In genomic region chr4:96295143-96295763, GRCh38 we compare ENCODE assay signal across 17 cellular contexts.
DNase-seq lines count a peak whose midpoint lies in the region; ATAC-seq and TF ChIP-seq lines count a peak whose summit lies in the region.
"Had no signal": no experiment of that assay in that cellular context is flagged by ENCODE, and none has a peak within 500 bp of the region (broad histone marks: within the 10 kb centered on the region; RNA-seq: fewer than 3 reads in every experiment).

No MANE protein-coding gene starts in this region.

- no peaks in the 10 kb centered on the region for H3K36me3 ChIP-seq in ovary
- H3K36me3 ChIP-seq: SJSA1 had no signal

- DNase-seq in NCI-H82 (lab: John Stamatoyannopoulos, UW) (peak; percentile 6), NCI-H82 treated with DMSO at 0.1 percent for 48 hours (lab: John Stamatoyannopoulos, UW; ENCODE audit: unreplicated experiment) (no peak), amniotic epithelial cell (ENCODE audit: low read depth) (peak; percentile 20), memory B cell (ENCODE audit: low spot score in 2 of 2) (no peak), ovary (no peak), coronary artery (ENCODE audit: low spot score) (no peak)
- no peak for DNase-seq in activated CD4-positive, alpha-beta T cell treated with anti-CD3 and anti-CD28 coated beads for 36 hours
- DNase-seq: 8988T, C1 segment of cervical spinal cord, NCI-H1105, NCI-H1694, NCI-H345, PC-9 had no signal

- H3K9me3 ChIP-seq in ovary, result no peaks in the 10 kb centered on the region
- H3K9me3 ChIP-seq: SJSA1 had no signal

- H3K36me3 Mint-ChIP-seq in memory B cell, result no peaks in the 10 kb centered on the region
- no peaks in the 10 kb centered on the region for H3K36me3 Mint-ChIP-seq in activated CD4-positive, alpha-beta T cell treated with anti-CD3 and anti-CD28 coated beads for 36 hours (ENCODE audit: low read depth)

- TF ChIP-seq CTCF in ovary (IDR thresholded peaks at IDR 0.05), result no peak
- no peak for TF ChIP-seq CTCF in coronary artery (IDR thresholded peaks at IDR 0.05)

- H3K4me3 Mint-ChIP-seq in memory B cell, result no peak overlapping the region
- H3K4me3 Mint-ChIP-seq in activated CD4-positive, alpha-beta T cell treated with anti-CD3 and anti-CD28 coated beads for 36 hours, result no peak overlapping the region

- TF ChIP-seq EP300 in ovary (IDR thresholded peaks at IDR 0.05), result no peak

- no peak for TF ChIP-seq POLR2A in ovary (IDR thresholded peaks at IDR 0.05)

- no peaks in the 10 kb centered on the region for H3K4me1 ChIP-seq in ovary (ENCODE audit: insufficient read depth)
- H3K4me1 ChIP-seq: SJSA1 had no signal

- H3K27ac Mint-ChIP-seq in memory B cell, result peak overlapping the region; percentile 15
- no peak overlapping the region for H3K27ac Mint-ChIP-seq in activated CD4-positive, alpha-beta T cell treated with anti-CD3 and anti-CD28 coated beads for 36 hours

- no peaks in the 10 kb centered on the region for H3K27me3 ChIP-seq in ovary
- H3K27me3 ChIP-seq: SJSA1 had no signal

- CTCF ChIA-PET in activated CD4-positive, alpha-beta T cell treated with anti-CD3 and anti-CD28 coated beads for 36 hours (lab: Charles Lee), result no interaction called here

- WGBS in ovary, 3 donors, result 19 to 51% (median 27%) methylated on average over 4 of the region's 4 CpGs

- ATAC-seq in memory B cell (ENCODE audit: low read depth) (no peak), GM21381 (IDR thresholded peaks at IDR 0.05; ENCODE audit: unreplicated experiment) (no peak)
- no peak for ATAC-seq in activated CD4-positive, alpha-beta T cell treated with anti-CD3 and anti-CD28 coated beads for 36 hours
- ATAC-seq: HepG2 had no signal

- no peaks in the 10 kb centered on the region for H3K27me3 Mint-ChIP-seq in memory B cell
- H3K27me3 Mint-ChIP-seq in activated CD4-positive, alpha-beta T cell treated with anti-CD3 and anti-CD28 coated beads for 36 hours, result no peaks in the 10 kb centered on the region

- intact Hi-C loops in activated CD4-positive, alpha-beta T cell treated with anti-CD3 and anti-CD28 coated beads for 36 hours (cut with DNase I, micrococcal nuclease), result no loop called here
- intact Hi-C loops in ovary (cut with DNase I), result no loop called here

- POLR2A ChIA-PET in activated CD4-positive, alpha-beta T cell treated with anti-CD3 and anti-CD28 coated beads for 36 hours (lab: Charles Lee), result no interaction called here

- no peak overlapping the region for H3K27ac ChIP-seq in ovary
- H3K27ac ChIP-seq in coronary artery, result no peak overlapping the region
- H3K27ac ChIP-seq: KMS-11, PC-9, SJSA1 had no signal

- H3K4me1 Mint-ChIP-seq in memory B cell, result no peaks in the 10 kb centered on the region
- no peaks in the 10 kb centered on the region for H3K4me1 Mint-ChIP-seq in activated CD4-positive, alpha-beta T cell treated with anti-CD3 and anti-CD28 coated beads for 36 hours

- H3K9me3 Mint-ChIP-seq in memory B cell, result peaks cover 3% of the 10 kb centered on the region
- no peaks in the 10 kb centered on the region for H3K9me3 Mint-ChIP-seq in activated CD4-positive, alpha-beta T cell treated with anti-CD3 and anti-CD28 coated beads for 36 hours (ENCODE audit: low read depth)

- H3K4me3 ChIP-seq in ovary (no peak overlapping the region), coronary artery (no peak overlapping the region)
- H3K4me3 ChIP-seq: PC-9, SJSA1 had no signal

Comparison
In these comparisons a context has a peak if more than half of its experiments do, and no peak if none do; other contexts are left out.
1. DNase-seq: peak in NCI-H82 (single experiment) and amniotic epithelial cell (single experiment); none in NCI-H82 treated with DMSO at 0.1 percent for 48 hours (single experiment), memory B cell (0 of 2), activated CD4-positive, alpha-beta T cell treated with anti-CD3 and anti-CD28 coated beads for 36 hours (single experiment), ovary (0 of 5) and coronary artery (single experiment).